ENCODE assay signal across 9 cellular contexts in the genomic region with DNA sequence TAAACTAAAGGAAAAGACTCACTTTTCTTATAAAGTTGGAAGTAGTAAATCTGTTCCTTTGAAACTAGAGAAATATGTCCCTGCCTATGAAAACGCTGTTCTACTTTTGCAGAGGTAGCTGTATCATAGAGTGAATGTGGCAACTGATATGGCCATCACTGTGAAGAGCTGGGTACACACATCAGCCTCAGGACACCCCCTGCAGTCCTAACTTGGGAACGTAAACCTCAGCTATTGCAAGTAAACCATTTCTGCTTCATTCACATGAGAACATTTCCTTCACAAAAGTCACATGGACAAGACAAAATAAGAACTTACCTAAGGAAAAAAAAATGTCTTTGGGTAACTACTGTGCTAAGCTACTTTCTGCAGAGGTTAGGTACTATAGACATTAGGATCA.
DNase-seq lines count a peak whose midpoint lies in the region; ATAC-seq and FAIRE-seq lines count a peak whose summit lies in the region.
"Had no signal": no experiment of that assay in that cellular context is flagged by ENCODE, and none has a peak within 500 bp of the region (broad histone marks: within the 10 kb centered on the region; RNA-seq: fewer than 3 reads in every experiment).

No MANE protein-coding gene starts in this region.

- ATAC-seq in HG03354 (IDR thresholded peaks at IDR 0.05; ENCODE audit: poor library complexity, severe bottlenecking, unreplicated experiment) (peak; percentile 66), HG03469 (IDR thresholded peaks at IDR 0.05; ENCODE audit: unreplicated experiment) (no peak)
- no peak for ATAC-seq in stimulated activated memory B cell treated with anti-CD40 and anti-IgM and Interleukin-4, amounts not matched to agents 10 μg/mL and 1 μg/mL and 100 μg/mL, for 72 hours

- H3K9me3 Mint-ChIP-seq in stimulated activated memory B cell treated with anti-CD40 and anti-IgM and Interleukin-4, amounts not matched to agents 10 μg/mL and 1 μg/mL and 100 μg/mL, for 72 hours, result peaks cover 2% of the 10 kb centered on the region

- no peaks in the 10 kb centered on the region for H3K36me3 Mint-ChIP-seq in stimulated activated memory B cell treated with anti-CD40 and anti-IgM and Interleukin-4, amounts not matched to agents 10 μg/mL and 1 μg/mL and 100 μg/mL, for 72 hours

- H3K27ac Mint-ChIP-seq in stimulated activated memory B cell treated with anti-CD40 and anti-IgM and Interleukin-4, amounts not matched to agents 10 μg/mL and 1 μg/mL and 100 μg/mL, for 72 hours, result no peak overlapping the region

- no peak for FAIRE-seq in GM19239 (lab: Jason Lieb, UNC)
- FAIRE-seq: pancreas had no signal

- no peak overlapping the region for H3K4me3 Mint-ChIP-seq in stimulated activated memory B cell treated with anti-CD40 and anti-IgM and Interleukin-4, amounts not matched to agents 10 μg/mL and 1 μg/mL and 100 μg/mL, for 72 hours

- H3K4me1 Mint-ChIP-seq in stimulated activated memory B cell treated with anti-CD40 and anti-IgM and Interleukin-4, amounts not matched to agents 10 μg/mL and 1 μg/mL and 100 μg/mL, for 72 hours, result no peaks in the 10 kb centered on the region

- H3K27me3 Mint-ChIP-seq in stimulated activated memory B cell treated with anti-CD40 and anti-IgM and Interleukin-4, amounts not matched to agents 10 μg/mL and 1 μg/mL and 100 μg/mL, for 72 hours, result no peaks in the 10 kb centered on the region

- DNase-seq in ELF-1 (ENCODE audit: low read depth, low spot score), result peak; percentile 6
- peak; percentile 22 for DNase-seq in activated CD4-positive, alpha-beta T cell treated with anti-CD3 and anti-CD28 coated beads, Interleukin-2, amount 50 U/mL, for 1 hour
- peak; percentile 37 for DNase-seq in left kidney (ENCODE audit: low read depth, low spot score)
- no peak for DNase-seq in NK-92 treated with Interleukin-12 subunit alpha and Interleukin-12 subunit beta, amount 100 ng/mL, for 24 hours (lab: John Stamatoyannopoulos, UW)
- DNase-seq in GM19239 (ENCODE audit: insufficient read length, low spot score), result no peak
- DNase-seq: pancreas had no signal

Comparison
In these comparisons a context has a peak if more than half of its experiments do, and no peak if none do; other contexts are left out.
1. DNase-seq: peak in ELF-1 (single experiment), activated CD4-positive, alpha-beta T cell treated with anti-CD3 and anti-CD28 coated beads, Interleukin-2, amount 50 U/mL, for 1 hour (single experiment) and left kidney (single experiment); none in NK-92 treated with Interleukin-12 subunit alpha and Interleukin-12 subunit beta, amount 100 ng/mL, for 24 hours (single experiment) and GM19239 (single experiment).